ENCODE assay signal across 11 cellular contexts in the genomic region with DNA sequence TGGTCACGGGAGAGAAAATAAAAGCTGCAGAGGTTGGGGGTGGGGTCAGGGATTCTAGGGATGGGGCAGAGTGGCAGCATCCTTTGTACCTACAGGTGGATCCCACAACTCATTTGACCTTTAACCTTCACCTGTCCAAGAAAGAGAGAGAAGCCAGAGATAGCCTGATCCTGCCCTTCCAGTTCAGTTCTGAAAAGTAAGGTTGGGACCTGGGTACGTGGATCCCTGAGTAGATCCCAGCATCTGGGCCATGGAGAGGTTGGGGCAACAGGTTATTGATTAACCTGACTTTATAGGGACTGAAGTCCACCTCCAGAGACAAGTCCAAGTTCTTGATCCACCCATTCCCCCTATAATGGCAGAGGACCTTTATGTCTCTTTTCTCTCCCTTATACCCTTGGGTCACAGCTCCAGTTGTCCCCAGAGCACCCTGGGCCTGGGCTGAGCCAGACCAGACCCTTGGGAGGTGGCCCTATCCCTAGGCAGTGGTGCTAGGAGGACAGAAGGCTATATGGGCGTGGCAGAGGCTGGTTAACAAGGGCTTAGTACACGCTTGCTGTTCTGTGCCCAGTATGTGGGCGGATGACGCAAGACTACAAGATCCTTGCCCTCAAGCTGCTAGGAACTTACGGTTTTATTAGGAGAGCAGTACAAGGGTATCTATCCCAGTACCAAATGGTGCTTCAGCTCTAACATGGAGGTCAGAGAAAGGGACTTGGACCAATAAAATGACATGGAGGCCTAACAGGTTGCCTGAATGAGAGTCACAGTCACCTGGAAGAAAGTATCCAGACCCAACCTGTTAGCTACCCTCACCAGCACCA. TPM values are rescaled to one million over a fixed set of nuclear protein-coding genes. Genes with fewer than 3 reads are reported as not detected.
A peak's percentile ranks its signal among the peaks of the same experiment; 100 is the strongest.
DNase-seq lines count a peak whose midpoint lies in the region; ATAC-seq and TF ChIP-seq lines count a peak whose summit lies in the region.
"Had no signal": no experiment of that assay in that cellular context is flagged by ENCODE, and none has a peak within 500 bp of the region (broad histone marks: within the 10 kb centered on the region; RNA-seq: fewer than 3 reads in every experiment).

No MANE protein-coding gene starts in this region.

- H3K4me1 Mint-ChIP-seq in glutamatergic neuron (ENCODE audit: low read depth, unreplicated experiment) = peaks cover 3% of the 10 kb centered on the region

- H3K27me3 Mint-ChIP-seq in glutamatergic neuron (ENCODE audit: unreplicated experiment) = peaks cover 18% of the 10 kb centered on the region

- peak overlapping the region; percentile 99 for H3K27ac ChIP-seq in epithelial cell of prostate
- peak overlapping the region; percentile 61 to 91 for H3K27ac ChIP-seq in prostate gland
- no peak overlapping the region for H3K27ac ChIP-seq in sigmoid colon

- H3K9me3 ChIP-seq in prostate gland = no peaks in the 10 kb centered on the region
- H3K9me3 ChIP-seq in sigmoid colon = no peaks in the 10 kb centered on the region

- peaks cover 22% of the 10 kb centered on the region; the same call in 1 of the 2 replicates for H3K27me3 ChIP-seq in H7 (ENCODE audit: control insufficient read depth, insufficient read depth, low read length)
- H3K27me3 ChIP-seq in prostate gland (replicated peaks; ENCODE audit: insufficient read depth) = no peaks in the 10 kb centered on the region
- peaks cover 28 to 39% (median 36%) of the 10 kb centered on the region in 3 donors for H3K27me3 ChIP-seq in sigmoid colon

- no peak for TF ChIP-seq CTCF in prostate gland (IDR thresholded peaks at IDR 0.05)
- TF ChIP-seq CTCF in glutamatergic neuron (IDR thresholded peaks at IDR 0.05; ENCODE audit: partially characterized antibody, unreplicated experiment) = no peak
- no peak for TF ChIP-seq CTCF in sigmoid colon (IDR thresholded peaks at IDR 0.05)
- TF ChIP-seq CTCF in GM13977 (IDR thresholded peaks at IDR 0.05; ENCODE audit: extremely low read depth, insufficient read depth, missing control alignments) = no peak

- H3K4me3 ChIP-seq in H7 (ENCODE audit: insufficient read depth, low read depth, low read length) (no peak overlapping the region), prostate gland (no peak overlapping the region), sigmoid colon (no peak overlapping the region)

- H3K36me3 Mint-ChIP-seq in glutamatergic neuron (ENCODE audit: unreplicated experiment) = peaks cover 2% of the 10 kb centered on the region

- TF ChIP-seq EP300 in sigmoid colon (IDR thresholded peaks at IDR 0.05) = no peak

- no peak overlapping the region for H3K4me3 Mint-ChIP-seq in glutamatergic neuron (ENCODE audit: unreplicated experiment)

- H3K9me3 Mint-ChIP-seq in glutamatergic neuron (ENCODE audit: unreplicated experiment) = peaks cover 2% of the 10 kb centered on the region

- intact Hi-C loops in prostate gland (cut with DNase I) = no loop called here
- intact Hi-C loops in sigmoid colon (cut with DNase I) = loop anchor here (10.0 kb wide), 1 partner anchor 306 kb away; the partner anchor contains the start of gene SENP3

- in situ Hi-C loops in GM13977 (cut with MboI; ENCODE audit: low pct_unique_long_range_greater_than_20kb, low sequenced_read_pairs, unreplicated experiment) = no loop called here

- H3K36me3 ChIP-seq in H7 (replicated peaks; ENCODE audit: control insufficient read depth, insufficient read depth, low read length) (peaks cover 19% of the 10 kb centered on the region), prostate gland (no peaks in the 10 kb centered on the region), sigmoid colon (peaks cover 10 to 60% (median 34%) of the 10 kb centered on the region in 4 donors)

- WGBS in prostate gland = 62% methylated on average over 7 of the region's 7 CpGs
- 19 to 64% methylated on average over 7 of the region's 7 CpGs for WGBS in sigmoid colon, 2 donors

- no peak for ATAC-seq in GM19463 (IDR thresholded peaks at IDR 0.05; ENCODE audit: unreplicated experiment)

- DNase-seq in H7 (peak; percentile 20), OCI-M1 (lab: John Stamatoyannopoulos, UW) (peak; percentile 41), epithelial cell of prostate (ENCODE audit: low read depth, low spot score) (peak; percentile 77), prostate gland (ENCODE audit: low spot score) (peak; percentile 68), glutamatergic neuron (no peak), sigmoid colon (no peak), GM13977 (ENCODE audit: low spot score) (no peak)
- DNase-seq: kidney glomerular epithelial cell, NCI-H446 treated with DMSO at 0.1 percent for 48 hours, retina had no signal

- peak; percentile 33 for TF ChIP-seq POLR2A in prostate gland (IDR thresholded peaks at IDR 0.05)
- peak in 1 of 2 donors; percentile 68 for TF ChIP-seq POLR2A in sigmoid colon (IDR thresholded peaks at IDR 0.05)

- no peak overlapping the region for H3K27ac Mint-ChIP-seq in glutamatergic neuron (ENCODE audit: unreplicated experiment)

- H3K4me1 ChIP-seq in prostate gland (replicated peaks) = peaks cover 19% of the 10 kb centered on the region
- peaks cover 0 to 34% (median 25%) of the 10 kb centered on the region in 4 donors for H3K4me1 ChIP-seq in sigmoid colon

RNA-seq across cellular contexts. Expression of gene CLDN7, which starts 3.3 kb away (rescaled TPM):
- total RNA-seq in H7 (2014; rRNA removed; shearing (Covaris generic)) = 30.8 and 40.8 TPM in 2 replicates
- total RNA-seq in prostate gland = 10 to 100 TPM; 42.0 to 45.8 TPM
- total RNA-seq in glutamatergic neuron (ENCODE audit: unreplicated experiment) = 0.44 TPM
- 1 to 10 TPM in 3 of 4 donors, not detected in 1; 1.1 to 2.6 (median 1.9) TPM for total RNA-seq in sigmoid colon
- 100 to 1,000 TPM; 181 to 963 (median 332) TPM for polyA plus RNA-seq in sigmoid colon

RNA-seq across cellular contexts. Expression of gene ELP5, which starts 6.9 kb away (rescaled TPM):
- 66.4 and 77.4 TPM in 2 replicates for total RNA-seq in H7 (2014; rRNA removed; shearing (Covaris generic))
- total RNA-seq in prostate gland (10 to 100 TPM; 50.1 to 65.2 TPM), glutamatergic neuron (ENCODE audit: unreplicated experiment) (34.1 TPM), sigmoid colon (10 to 100 TPM; 28.4 to 40.0 (median 34.2) TPM)
- 10 to 100 TPM; 32.4 to 70.9 (median 42.9) TPM for polyA plus RNA-seq in sigmoid colon

RNA-seq across cellular contexts. Expression of gene CTDNEP1, which starts 7.4 kb away (rescaled TPM):
- 58.8 and 59.9 TPM in 2 replicates for total RNA-seq in H7 (2014; rRNA removed; shearing (Covaris generic))
- total RNA-seq in prostate gland = 100 to 1,000 TPM in 1 of 2 donors, 10 to 100 TPM in 1; 61.2 to 107 TPM
- 185 TPM for total RNA-seq in glutamatergic neuron (ENCODE audit: unreplicated experiment)
- total RNA-seq in sigmoid colon = 10 to 100 TPM; 43.9 to 76.4 (median 53.0) TPM
- 100 to 1,000 TPM in 1 of 3 donors, 10 to 100 TPM in 2; 80.2 to 110 (median 82.9) TPM for polyA plus RNA-seq in sigmoid colon

RNA-seq across cellular contexts. Expression of gene GABARAP, which starts 16.7 kb away (rescaled TPM):
- total RNA-seq in H7 (2014; rRNA removed; shearing (Covaris generic)) = 185 and 231 TPM in 2 replicates
- total RNA-seq in prostate gland (100 to 1,000 TPM; 493 to 527 TPM), glutamatergic neuron (ENCODE audit: unreplicated experiment) (908 TPM), sigmoid colon (100 to 1,000 TPM; 147 to 645 (median 552) TPM)
- polyA plus RNA-seq in sigmoid colon = 1,000 to 10,000 TPM in 2 of 3 donors, 100 to 1,000 TPM in 1; 572 to 1,215 (median 1,036) TPM

RNA-seq across cellular contexts. Expression of gene PHF23, which starts 19.7 kb away (rescaled TPM):
- total RNA-seq in H7 (2014; rRNA removed; shearing (Covaris generic)) = 54.9 and 56.2 TPM in 2 replicates
- 10 to 100 TPM; 41.2 to 92.5 TPM for total RNA-seq in prostate gland
- total RNA-seq in glutamatergic neuron (ENCODE audit: unreplicated experiment) = 72.3 TPM
- total RNA-seq in sigmoid colon = 10 to 100 TPM; 23.1 to 45.4 (median 35.4) TPM
- polyA plus RNA-seq in sigmoid colon = 10 to 100 TPM; 40.7 to 45.6 (median 45.1) TPM

Comparison
In these comparisons a context has a peak if more than half of its experiments do, and no peak if none do; other contexts are left out.
1. DNase-seq: peak in H7 (single experiment), OCI-M1 (single experiment), epithelial cell of prostate (single experiment) and prostate gland (single experiment); none in glutamatergic neuron (single experiment), sigmoid colon (single experiment) and GM13977 (single experiment).
2. H3K27ac ChIP-seq: peak in epithelial cell of prostate (single experiment) and prostate gland (2 of 2); none in sigmoid colon (0 of 4).